Comparison of ENCODE assay signal across 9 cellular contexts in the genomic region with DNA sequence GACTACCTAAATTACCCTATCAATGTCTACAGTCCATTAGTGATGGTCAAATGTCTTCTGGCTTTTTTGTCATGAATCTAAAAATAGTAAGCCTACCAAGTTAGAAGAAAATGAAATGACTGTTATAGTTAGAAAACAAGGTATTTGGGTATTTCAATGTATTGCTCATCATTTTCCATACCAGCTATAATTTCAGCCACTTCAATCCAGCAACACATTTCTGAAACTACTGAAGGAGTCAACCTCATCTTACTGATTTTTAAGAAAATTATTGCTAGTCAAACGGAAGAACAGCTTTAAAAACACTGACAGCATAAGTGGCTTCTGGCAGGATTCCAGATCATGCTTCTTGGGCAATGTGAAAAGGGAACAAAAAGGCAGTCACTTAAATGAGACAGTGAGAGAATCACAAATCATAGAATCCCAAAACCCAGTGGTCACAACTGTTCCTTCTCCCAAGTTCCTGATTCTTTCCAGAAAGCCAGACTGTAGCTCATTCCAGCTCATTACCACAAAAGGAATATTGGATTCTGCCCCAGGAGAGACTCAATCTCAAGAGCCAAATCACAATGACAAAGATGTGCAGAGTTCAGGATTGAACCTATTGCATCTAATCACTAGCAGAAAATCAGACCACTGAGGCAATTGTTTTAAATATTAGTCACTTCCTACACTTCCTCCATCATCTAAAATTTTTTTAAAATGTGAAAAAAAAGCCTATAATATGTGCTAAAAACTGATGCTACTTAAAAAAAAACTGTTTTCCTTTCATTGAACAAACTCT.
A peak's percentile ranks its signal among the peaks of the same experiment; 100 is the strongest.
DNase-seq lines count a peak whose midpoint lies in the region; ATAC-seq and FAIRE-seq lines count a peak whose summit lies in the region.
"Had no signal": no experiment of that assay in that cellular context is flagged by ENCODE, and none has a peak within 500 bp of the region (broad histone marks: within the 10 kb centered on the region; RNA-seq: fewer than 3 reads in every experiment).

No MANE protein-coding gene starts in this region.

- ATAC-seq in activated CD4-positive, alpha-beta T cell treated with anti-CD3 and anti-CD28 coated beads for 36 hours: peak; percentile 63
- peak; percentile 49 for ATAC-seq in HG03139 (IDR thresholded peaks at IDR 0.05; ENCODE audit: unreplicated experiment)

- CTCF ChIA-PET in activated CD4-positive, alpha-beta T cell treated with anti-CD3 and anti-CD28 coated beads for 36 hours (lab: Charles Lee): interaction anchor here (0.8 to 2.6 kb wide), 14 partner anchors 9 to 103 kb away, joined by 3 to 13 read pairs (median 4); no protein-coding TSS in a partner anchor

- H3K4me3 Mint-ChIP-seq in activated CD4-positive, alpha-beta T cell treated with anti-CD3 and anti-CD28 coated beads for 36 hours: peak overlapping the region; percentile 34
- H3K4me3 Mint-ChIP-seq: nephron had no signal

- H3K36me3 Mint-ChIP-seq in activated CD4-positive, alpha-beta T cell treated with anti-CD3 and anti-CD28 coated beads for 36 hours (ENCODE audit: low read depth): peaks cover 5% of the 10 kb centered on the region

- H3K27ac Mint-ChIP-seq in activated CD4-positive, alpha-beta T cell treated with anti-CD3 and anti-CD28 coated beads for 36 hours: peak overlapping the region; percentile 99
- H3K27ac Mint-ChIP-seq: nephron had no signal

- no peaks in the 10 kb centered on the region for H3K27me3 Mint-ChIP-seq in activated CD4-positive, alpha-beta T cell treated with anti-CD3 and anti-CD28 coated beads for 36 hours

- peak; percentile 72 for DNase-seq in activated CD4-positive, alpha-beta T cell treated with anti-CD3 and anti-CD28 coated beads for 36 hours
- DNase-seq in activated CD4-positive, alpha-beta T cell treated with anti-CD3 and anti-CD28 coated beads for 1 hour: no peak
- DNase-seq in activated CD4-positive, alpha-beta T cell treated with anti-CD3 and anti-CD28 coated beads for 48 hours: peak; percentile 63
- DNase-seq in inferior parietal cortex (ENCODE audit: extremely low spot score) (peak; percentile 15), NCI-H1694 treated with DMSO at 0.1 percent for 48 hours (lab: John Stamatoyannopoulos, UW) (no peak), frontal cortex (ENCODE audit: low spot score in 2 of 2) (no peak), SIG-M5 treated with dmso at 0.1 percent for 504 hours (lab: John Stamatoyannopoulos, UW; ENCODE audit: unreplicated experiment) (no peak)

- H3K4me1 Mint-ChIP-seq in activated CD4-positive, alpha-beta T cell treated with anti-CD3 and anti-CD28 coated beads for 36 hours: peaks cover 61% of the 10 kb centered on the region

- FAIRE-seq in frontal cortex (lab: Jason Lieb, UNC): no peak

- POLR2A ChIA-PET in activated CD4-positive, alpha-beta T cell treated with anti-CD3 and anti-CD28 coated beads for 36 hours (lab: Charles Lee): interaction anchor here (0.6 to 1.3 kb wide), 5 partner anchors 16 to 84 kb away, joined by 3 to 9 read pairs (median 6); no protein-coding TSS in a partner anchor

- intact Hi-C loops in activated CD4-positive, alpha-beta T cell treated with anti-CD3 and anti-CD28 coated beads for 36 hours (cut with DNase I, micrococcal nuclease): loop anchor here (1.0 to 5.0 kb wide), 9 partner anchors 16 to 1418 kb away; a partner anchor contains a TSS

- H3K9me3 Mint-ChIP-seq in activated CD4-positive, alpha-beta T cell treated with anti-CD3 and anti-CD28 coated beads for 36 hours (ENCODE audit: low read depth): no peaks in the 10 kb centered on the region
- H3K9me3 Mint-ChIP-seq: nephron had no signal

Comparison
In these comparisons a context has a peak if more than half of its experiments do, and no peak if none do; other contexts are left out.
1. DNase-seq: peak in activated CD4-positive, alpha-beta T cell treated with anti-CD3 and anti-CD28 coated beads for 36 hours (single experiment), activated CD4-positive, alpha-beta T cell treated with anti-CD3 and anti-CD28 coated beads for 48 hours (single experiment) and inferior parietal cortex (single experiment); none in activated CD4-positive, alpha-beta T cell treated with anti-CD3 and anti-CD28 coated beads for 1 hour (single experiment), NCI-H1694 treated with DMSO at 0.1 percent for 48 hours (single experiment), frontal cortex (0 of 2) and SIG-M5 treated with dmso at 0.1 percent for 504 hours (single experiment).